1 cellular context compared by ENCODE assay signal in the genomic region with DNA sequence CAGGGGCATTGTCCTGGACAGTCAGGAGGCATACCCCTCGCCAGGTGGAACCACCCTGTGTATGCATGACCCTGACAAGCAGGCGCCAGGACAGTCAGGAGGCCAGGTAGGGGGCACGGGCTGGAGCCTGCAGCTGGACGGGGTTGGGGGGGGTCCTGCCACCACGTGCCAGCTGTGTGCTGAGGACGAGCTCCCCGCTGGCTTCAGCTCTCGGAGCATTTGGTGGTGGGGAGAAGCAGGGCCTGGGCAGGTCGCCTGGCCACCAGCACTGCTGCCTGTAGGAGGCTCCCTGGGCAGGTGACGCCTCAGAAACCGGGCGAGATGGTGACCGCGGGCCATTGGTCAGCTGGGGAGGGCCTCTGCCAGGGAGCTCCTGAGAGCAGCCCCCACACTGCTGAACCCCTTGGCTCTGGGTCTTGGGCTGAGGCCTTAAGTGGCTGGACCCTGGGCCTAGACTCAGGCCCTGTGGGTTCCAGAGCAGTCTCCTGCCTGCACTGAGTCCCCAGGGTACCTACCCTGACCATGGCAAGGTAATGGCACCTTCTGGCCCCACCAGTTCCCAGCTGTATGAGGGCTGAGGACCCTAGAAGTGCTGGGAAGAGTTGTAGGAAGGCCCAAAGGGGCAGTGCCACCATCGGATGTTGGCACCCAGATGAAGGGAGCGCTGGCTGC.
A peak's percentile ranks its signal among the peaks of the same experiment; 100 is the strongest.
TF ChIP-seq lines count a peak whose summit lies in the region.

No MANE protein-coding gene starts in this region.

TF ChIP-seq in HepG2, 621 proteins besides CTCF, POLR2A, EP300 and RAD21 (continues in another document):
- 0 out of 2 replicates have a peak, but pooled peaks have one; percentile 6 for TF ChIP-seq JUN (CRISPR knock-in tag; IDR thresholded peaks at IDR 0.05)
- TF ChIP-seq, protein P1, sequence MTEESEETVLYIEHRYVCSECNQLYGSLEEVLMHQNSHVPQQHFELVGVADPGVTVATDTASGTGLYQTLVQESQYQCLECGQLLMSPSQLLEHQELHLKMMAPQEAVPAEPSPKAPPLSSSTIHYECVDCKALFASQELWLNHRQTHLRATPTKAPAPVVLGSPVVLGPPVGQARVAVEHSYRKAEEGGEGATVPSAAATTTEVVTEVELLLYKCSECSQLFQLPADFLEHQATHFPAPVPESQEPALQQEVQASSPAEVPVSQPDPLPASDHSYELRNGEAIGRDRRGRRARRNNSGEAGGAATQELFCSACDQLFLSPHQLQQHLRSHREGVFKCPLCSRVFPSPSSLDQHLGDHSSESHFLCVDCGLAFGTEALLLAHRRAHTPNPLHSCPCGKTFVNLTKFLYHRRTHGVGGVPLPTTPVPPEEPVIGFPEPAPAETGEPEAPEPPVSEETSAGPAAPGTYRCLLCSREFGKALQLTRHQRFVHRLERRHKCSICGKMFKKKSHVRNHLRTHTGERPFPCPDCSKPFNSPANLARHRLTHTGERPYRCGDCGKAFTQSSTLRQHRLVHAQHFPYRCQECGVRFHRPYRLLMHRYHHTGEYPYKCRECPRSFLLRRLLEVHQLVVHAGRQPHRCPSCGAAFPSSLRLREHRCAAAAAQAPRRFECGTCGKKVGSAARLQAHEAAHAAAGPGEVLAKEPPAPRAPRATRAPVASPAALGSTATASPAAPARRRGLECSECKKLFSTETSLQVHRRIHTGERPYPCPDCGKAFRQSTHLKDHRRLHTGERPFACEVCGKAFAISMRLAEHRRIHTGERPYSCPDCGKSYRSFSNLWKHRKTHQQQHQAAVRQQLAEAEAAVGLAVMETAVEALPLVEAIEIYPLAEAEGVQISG (CRISPR knock-in tag; IDR thresholded peaks at IDR 0.05), result peak; percentile 49; the same call in 1 of the 2 replicates
- peak; percentile 43; the same call in 1 of the 2 replicates for TF ChIP-seq RFX5 (IDR thresholded peaks at IDR 0.05; ENCODE audit: low read depth, low read length)
- TF ChIP-seq CHD2 (IDR thresholded peaks at IDR 0.05; ENCODE audit: low read depth, low read length), result peak; percentile 5; the same call in 1 of the 2 replicates
- TF ChIP-seq, protein P2, sequence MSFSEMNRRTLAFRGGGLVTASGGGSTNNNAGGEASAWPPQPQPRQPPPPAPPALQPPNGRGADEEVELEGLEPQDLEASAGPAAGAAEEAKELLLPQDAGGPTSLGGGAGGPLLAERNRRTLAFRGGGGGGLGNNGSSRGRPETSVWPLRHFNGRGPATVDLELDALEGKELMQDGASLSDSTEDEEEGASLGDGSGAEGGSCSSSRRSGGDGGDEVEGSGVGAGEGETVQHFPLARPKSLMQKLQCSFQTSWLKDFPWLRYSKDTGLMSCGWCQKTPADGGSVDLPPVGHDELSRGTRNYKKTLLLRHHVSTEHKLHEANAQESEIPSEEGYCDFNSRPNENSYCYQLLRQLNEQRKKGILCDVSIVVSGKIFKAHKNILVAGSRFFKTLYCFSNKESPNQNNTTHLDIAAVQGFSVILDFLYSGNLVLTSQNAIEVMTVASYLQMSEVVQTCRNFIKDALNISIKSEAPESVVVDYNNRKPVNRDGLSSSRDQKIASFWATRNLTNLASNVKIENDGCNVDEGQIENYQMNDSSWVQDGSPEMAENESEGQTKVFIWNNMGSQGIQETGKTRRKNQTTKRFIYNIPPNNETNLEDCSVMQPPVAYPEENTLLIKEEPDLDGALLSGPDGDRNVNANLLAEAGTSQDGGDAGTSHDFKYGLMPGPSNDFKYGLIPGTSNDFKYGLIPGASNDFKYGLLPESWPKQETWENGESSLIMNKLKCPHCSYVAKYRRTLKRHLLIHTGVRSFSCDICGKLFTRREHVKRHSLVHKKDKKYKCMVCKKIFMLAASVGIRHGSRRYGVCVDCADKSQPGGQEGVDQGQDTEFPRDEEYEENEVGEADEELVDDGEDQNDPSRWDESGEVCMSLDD (CRISPR knock-in tag; IDR thresholded peaks at IDR 0.05; ENCODE audit: borderline replicate concordance), result peak; percentile 64
- TF ChIP-seq MYNN (CRISPR knock-in tag; IDR thresholded peaks at IDR 0.05; ENCODE audit: low read depth), result 0 out of 2 replicates have a peak, but pooled peaks have one; percentile 15
- TF ChIP-seq ZNF329 (CRISPR knock-in tag; IDR thresholded peaks at IDR 0.05; ENCODE audit: low read depth), result peak; percentile 54; the same call in 1 of the 2 replicates
- TF ChIP-seq RNF2 (conservative IDR thresholded peaks at IDR 0.05; ENCODE audit: low read depth), result peak; percentile 54; the same call in 1 of the 2 replicates
- TF ChIP-seq BORCS8-MEF2B (CRISPR knock-in tag; IDR thresholded peaks at IDR 0.05), result peak; percentile 58; the same call in 1 of the 2 replicates
- 0 out of 2 replicates have a peak, but pooled peaks have one; percentile 54 for TF ChIP-seq ZNF674 (CRISPR knock-in tag; IDR thresholded peaks at IDR 0.05; ENCODE audit: low read depth)
- TF ChIP-seq TCF12 (IDR thresholded peaks at IDR 0.05), result no peak
- peak; percentile 55; the same call in 1 of the 2 replicates for TF ChIP-seq TCF12 (CRISPR knock-in tag; IDR thresholded peaks at IDR 0.05)
- TF ChIP-seq ZNF367 (CRISPR knock-in tag; IDR thresholded peaks at IDR 0.05; ENCODE audit: borderline replicate concordance), result peak; percentile 79; the same call in 1 of the 2 replicates
- TF ChIP-seq, protein P3, sequence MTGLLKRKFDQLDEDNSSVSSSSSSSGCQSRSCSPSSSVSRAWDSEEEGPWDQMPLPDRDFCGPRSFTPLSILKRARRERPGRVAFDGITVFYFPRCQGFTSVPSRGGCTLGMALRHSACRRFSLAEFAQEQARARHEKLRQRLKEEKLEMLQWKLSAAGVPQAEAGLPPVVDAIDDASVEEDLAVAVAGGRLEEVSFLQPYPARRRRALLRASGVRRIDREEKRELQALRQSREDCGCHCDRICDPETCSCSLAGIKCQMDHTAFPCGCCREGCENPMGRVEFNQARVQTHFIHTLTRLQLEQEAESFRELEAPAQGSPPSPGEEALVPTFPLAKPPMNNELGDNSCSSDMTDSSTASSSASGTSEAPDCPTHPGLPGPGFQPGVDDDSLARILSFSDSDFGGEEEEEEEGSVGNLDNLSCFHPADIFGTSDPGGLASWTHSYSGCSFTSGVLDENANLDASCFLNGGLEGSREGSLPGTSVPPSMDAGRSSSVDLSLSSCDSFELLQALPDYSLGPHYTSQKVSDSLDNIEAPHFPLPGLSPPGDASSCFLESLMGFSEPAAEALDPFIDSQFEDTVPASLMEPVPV (CRISPR knock-in tag; IDR thresholded peaks at IDR 0.05), result 0 out of 2 replicates have a peak, but pooled peaks have one; percentile 56
- TF ChIP-seq MIXL1 (CRISPR knock-in tag; IDR thresholded peaks at IDR 0.05), result peak; percentile 47; the same call in 1 of the 2 replicates
- peak; percentile 59 for TF ChIP-seq SP2 (CRISPR knock-in tag; IDR thresholded peaks at IDR 0.05)
- TF ChIP-seq ZBTB20 (CRISPR knock-in tag; IDR thresholded peaks at IDR 0.05; ENCODE audit: borderline replicate concordance, low read depth), result peak; percentile 61; the same call in 1 of the 2 replicates
- TF ChIP-seq NR2F6 (IDR thresholded peaks at IDR 0.05), result no peak
- TF ChIP-seq NR2F6 (CRISPR knock-in tag; IDR thresholded peaks at IDR 0.05), result peak; percentile 8; the same call in 1 of the 2 replicates
- TF ChIP-seq KDM6A (CRISPR knock-in tag; IDR thresholded peaks at IDR 0.05; ENCODE audit: low read depth), result no peak
- TF ChIP-seq CAMTA2 (CRISPR knock-in tag; IDR thresholded peaks at IDR 0.05; ENCODE audit: borderline replicate concordance), result peak; percentile 99
- no peak for TF ChIP-seq PCBP2 (optimal IDR thresholded peaks at IDR 0.05; ENCODE audit: low read depth, low read length, poor library complexity, severe bottlenecking)
- TF ChIP-seq, protein P4, sequence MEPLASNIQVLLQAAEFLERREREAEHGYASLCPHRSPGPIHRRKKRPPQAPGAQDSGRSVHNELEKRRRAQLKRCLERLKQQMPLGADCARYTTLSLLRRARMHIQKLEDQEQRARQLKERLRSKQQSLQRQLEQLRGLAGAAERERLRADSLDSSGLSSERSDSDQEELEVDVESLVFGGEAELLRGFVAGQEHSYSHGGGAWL (CRISPR knock-in tag; IDR thresholded peaks at IDR 0.05), result peak; percentile 54; the same call in 1 of the 2 replicates
- TF ChIP-seq, protein P5, sequence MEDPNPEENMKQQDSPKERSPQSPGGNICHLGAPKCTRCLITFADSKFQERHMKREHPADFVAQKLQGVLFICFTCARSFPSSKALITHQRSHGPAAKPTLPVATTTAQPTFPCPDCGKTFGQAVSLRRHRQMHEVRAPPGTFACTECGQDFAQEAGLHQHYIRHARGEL (CRISPR knock-in tag; IDR thresholded peaks at IDR 0.05), result peak; percentile 95; the same call in 1 of the 2 replicates
- no peak; the same call in none of the 2 replicates for TF ChIP-seq ATF7-NPFF (CRISPR knock-in tag; IDR thresholded peaks at IDR 0.05; ENCODE audit: low read depth)
- TF ChIP-seq PCBP1 (IDR thresholded peaks at IDR 0.05; ENCODE audit: borderline replicate concordance, low read depth, low read length), result 0 out of 2 replicates have a peak, but pooled peaks have one; percentile 1
- TF ChIP-seq, protein P6, sequence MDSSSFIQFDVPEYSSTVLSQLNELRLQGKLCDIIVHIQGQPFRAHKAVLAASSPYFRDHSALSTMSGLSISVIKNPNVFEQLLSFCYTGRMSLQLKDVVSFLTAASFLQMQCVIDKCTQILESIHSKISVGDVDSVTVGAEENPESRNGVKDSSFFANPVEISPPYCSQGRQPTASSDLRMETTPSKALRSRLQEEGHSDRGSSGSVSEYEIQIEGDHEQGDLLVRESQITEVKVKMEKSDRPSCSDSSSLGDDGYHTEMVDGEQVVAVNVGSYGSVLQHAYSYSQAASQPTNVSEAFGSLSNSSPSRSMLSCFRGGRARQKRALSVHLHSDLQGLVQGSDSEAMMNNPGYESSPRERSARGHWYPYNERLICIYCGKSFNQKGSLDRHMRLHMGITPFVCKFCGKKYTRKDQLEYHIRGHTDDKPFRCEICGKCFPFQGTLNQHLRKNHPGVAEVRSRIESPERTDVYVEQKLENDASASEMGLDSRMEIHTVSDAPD (CRISPR knock-in tag; IDR thresholded peaks at IDR 0.05), result 0 out of 2 replicates have a peak, but pooled peaks have one; percentile 29
- TF ChIP-seq, protein P7, sequence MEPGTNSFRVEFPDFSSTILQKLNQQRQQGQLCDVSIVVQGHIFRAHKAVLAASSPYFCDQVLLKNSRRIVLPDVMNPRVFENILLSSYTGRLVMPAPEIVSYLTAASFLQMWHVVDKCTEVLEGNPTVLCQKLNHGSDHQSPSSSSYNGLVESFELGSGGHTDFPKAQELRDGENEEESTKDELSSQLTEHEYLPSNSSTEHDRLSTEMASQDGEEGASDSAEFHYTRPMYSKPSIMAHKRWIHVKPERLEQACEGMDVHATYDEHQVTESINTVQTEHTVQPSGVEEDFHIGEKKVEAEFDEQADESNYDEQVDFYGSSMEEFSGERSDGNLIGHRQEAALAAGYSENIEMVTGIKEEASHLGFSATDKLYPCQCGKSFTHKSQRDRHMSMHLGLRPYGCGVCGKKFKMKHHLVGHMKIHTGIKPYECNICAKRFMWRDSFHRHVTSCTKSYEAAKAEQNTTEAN (CRISPR knock-in tag; conservative IDR thresholded peaks at IDR 0.05), result peak; percentile 72
- TF ChIP-seq ZNF776 (CRISPR knock-in tag; IDR thresholded peaks at IDR 0.05), result peak; percentile 99
- no peak; the same call in 1 of the 2 replicates for TF ChIP-seq ZNF556 (CRISPR knock-in tag; IDR thresholded peaks at IDR 0.05; ENCODE audit: borderline replicate concordance)
- peak; percentile 86; the same call in 1 of the 2 replicates for TF ChIP-seq NCOA1 (CRISPR knock-in tag; IDR thresholded peaks at IDR 0.05)
- TF ChIP-seq MYC (CRISPR knock-in tag; IDR thresholded peaks at IDR 0.05; ENCODE audit: borderline replicate concordance), result peak; percentile 64; the same call in 1 of the 2 replicates
- TF ChIP-seq, protein P8, sequence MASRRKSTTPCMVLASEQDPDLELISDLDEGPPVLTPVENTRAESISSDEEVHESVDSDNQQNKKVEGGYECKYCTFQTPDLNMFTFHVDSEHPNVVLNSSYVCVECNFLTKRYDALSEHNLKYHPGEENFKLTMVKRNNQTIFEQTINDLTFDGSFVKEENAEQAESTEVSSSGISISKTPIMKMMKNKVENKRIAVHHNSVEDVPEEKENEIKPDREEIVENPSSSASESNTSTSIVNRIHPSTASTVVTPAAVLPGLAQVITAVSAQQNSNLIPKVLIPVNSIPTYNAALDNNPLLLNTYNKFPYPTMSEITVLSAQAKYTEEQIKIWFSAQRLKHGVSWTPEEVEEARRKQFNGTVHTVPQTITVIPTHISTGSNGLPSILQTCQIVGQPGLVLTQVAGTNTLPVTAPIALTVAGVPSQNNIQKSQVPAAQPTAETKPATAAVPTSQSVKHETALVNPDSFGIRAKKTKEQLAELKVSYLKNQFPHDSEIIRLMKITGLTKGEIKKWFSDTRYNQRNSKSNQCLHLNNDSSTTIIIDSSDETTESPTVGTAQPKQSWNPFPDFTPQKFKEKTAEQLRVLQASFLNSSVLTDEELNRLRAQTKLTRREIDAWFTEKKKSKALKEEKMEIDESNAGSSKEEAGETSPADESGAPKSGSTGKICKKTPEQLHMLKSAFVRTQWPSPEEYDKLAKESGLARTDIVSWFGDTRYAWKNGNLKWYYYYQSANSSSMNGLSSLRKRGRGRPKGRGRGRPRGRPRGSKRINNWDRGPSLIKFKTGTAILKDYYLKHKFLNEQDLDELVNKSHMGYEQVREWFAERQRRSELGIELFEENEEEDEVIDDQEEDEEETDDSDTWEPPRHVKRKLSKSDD (CRISPR knock-in tag; IDR thresholded peaks at IDR 0.05; ENCODE audit: low read depth), result 0 out of 2 replicates have a peak, but pooled peaks have one; percentile 16
- 0 out of 2 replicates have a peak, but pooled peaks have one; percentile 7 for TF ChIP-seq RARA (CRISPR knock-in tag; IDR thresholded peaks at IDR 0.05)
- TF ChIP-seq, protein P9, sequence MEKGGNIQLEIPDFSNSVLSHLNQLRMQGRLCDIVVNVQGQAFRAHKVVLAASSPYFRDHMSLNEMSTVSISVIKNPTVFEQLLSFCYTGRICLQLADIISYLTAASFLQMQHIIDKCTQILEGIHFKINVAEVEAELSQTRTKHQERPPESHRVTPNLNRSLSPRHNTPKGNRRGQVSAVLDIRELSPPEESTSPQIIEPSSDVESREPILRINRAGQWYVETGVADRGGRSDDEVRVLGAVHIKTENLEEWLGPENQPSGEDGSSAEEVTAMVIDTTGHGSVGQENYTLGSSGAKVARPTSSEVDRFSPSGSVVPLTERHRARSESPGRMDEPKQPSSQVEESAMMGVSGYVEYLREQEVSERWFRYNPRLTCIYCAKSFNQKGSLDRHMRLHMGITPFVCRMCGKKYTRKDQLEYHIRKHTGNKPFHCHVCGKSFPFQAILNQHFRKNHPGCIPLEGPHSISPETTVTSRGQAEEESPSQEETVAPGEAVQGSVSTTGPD (CRISPR knock-in tag; IDR thresholded peaks at IDR 0.05), result peak; percentile 65; the same call in 1 of the 2 replicates
- TF ChIP-seq, protein P10, sequence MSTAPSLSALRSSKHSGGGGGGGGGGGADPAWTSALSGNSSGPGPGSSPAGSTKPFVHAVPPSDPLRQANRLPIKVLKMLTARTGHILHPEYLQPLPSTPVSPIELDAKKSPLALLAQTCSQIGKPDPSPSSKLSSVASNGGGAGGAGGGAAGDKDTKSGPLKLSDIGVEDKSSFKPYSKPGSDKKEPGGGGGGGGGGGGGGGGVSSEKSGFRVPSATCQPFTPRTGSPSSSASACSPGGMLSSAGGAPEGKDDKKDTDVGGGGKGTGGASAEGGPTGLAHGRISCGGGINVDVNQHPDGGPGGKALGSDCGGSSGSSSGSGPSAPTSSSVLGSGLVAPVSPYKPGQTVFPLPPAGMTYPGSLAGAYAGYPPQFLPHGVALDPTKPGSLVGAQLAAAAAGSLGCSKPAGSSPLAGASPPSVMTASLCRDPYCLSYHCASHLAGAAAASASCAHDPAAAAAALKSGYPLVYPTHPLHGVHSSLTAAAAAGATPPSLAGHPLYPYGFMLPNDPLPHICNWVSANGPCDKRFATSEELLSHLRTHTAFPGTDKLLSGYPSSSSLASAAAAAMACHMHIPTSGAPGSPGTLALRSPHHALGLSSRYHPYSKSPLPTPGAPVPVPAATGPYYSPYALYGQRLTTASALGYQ (CRISPR knock-in tag; IDR thresholded peaks at IDR 0.05), result no peak; the same call in 1 of the 2 replicates
- TF ChIP-seq HCFC1 (IDR thresholded peaks at IDR 0.05; ENCODE audit: low read depth, low read length), result no peak
- no peak for TF ChIP-seq PAWR (CRISPR knock-in tag; IDR thresholded peaks at IDR 0.05; ENCODE audit: borderline replicate concordance)
- TF ChIP-seq CENPX (CRISPR knock-in tag; IDR thresholded peaks at IDR 0.05), result no peak
